ENCODE assay signal across 13 cellular contexts in genomic region chr6:110352603-110353303, GRCh38. TPM values are rescaled to one million over a fixed set of nuclear protein-coding genes. Genes with fewer than 3 reads are reported as not detected.
DNase-seq lines count a peak whose midpoint lies in the region; ATAC-seq and TF ChIP-seq lines count a peak whose summit lies in the region.
"Had no signal": no experiment of that assay in that cellular context is flagged by ENCODE, and none has a peak within 500 bp of the region (broad histone marks: within the 10 kb centered on the region; RNA-seq: fewer than 3 reads in every experiment).

No MANE protein-coding gene starts in this region.

- 53 to 63% methylated on average over 7 of the region's 7 CpGs for WGBS in upper lobe of left lung, 2 donors

- no peak for ATAC-seq in WTC11
- no peak for ATAC-seq in activated CD4-positive, alpha-beta T cell treated with anti-CD3 and anti-CD28 coated beads for 36 hours
- no peak for ATAC-seq in upper lobe of left lung (ENCODE audit: low FRiP score in 2 of 2)
- ATAC-seq: natural killer cell had no signal

- no peaks in the 10 kb centered on the region for H3K36me3 ChIP-seq in upper lobe of left lung

- 0 out of 2 replicates have a peak overlapping the region, but pooled peaks have one; percentile 28 for H3K27ac Mint-ChIP-seq in WTC11
- no peak overlapping the region for H3K27ac Mint-ChIP-seq in activated CD4-positive, alpha-beta T cell treated with anti-CD3 and anti-CD28 coated beads for 36 hours
- H3K27ac Mint-ChIP-seq: HFFc6, natural killer cell had no signal

- H3K27me3 Mint-ChIP-seq in WTC11 (ENCODE audit: low read depth), result peaks cover 24% of the 10 kb centered on the region
- H3K27me3 Mint-ChIP-seq in activated CD4-positive, alpha-beta T cell treated with anti-CD3 and anti-CD28 coated beads for 36 hours, result peaks cover 19% of the 10 kb centered on the region

- POLR2A ChIA-PET in WTC11 (lab: Charles Lee), result no interaction called here
- POLR2A ChIA-PET in activated CD4-positive, alpha-beta T cell treated with anti-CD3 and anti-CD28 coated beads for 36 hours (lab: Charles Lee), result no interaction called here

- CTCF ChIA-PET in WTC11 (lab: Charles Lee), result interaction anchor here (6.3 kb wide), 1 partner anchor 11 kb away, joined by 47 read pairs; no protein-coding TSS in a partner anchor
- CTCF ChIA-PET in activated CD4-positive, alpha-beta T cell treated with anti-CD3 and anti-CD28 coated beads for 36 hours (lab: Charles Lee), result interaction anchor here (0.6 to 1.3 kb wide), 2 partner anchors 9 to 17 kb away, joined by 3 read pairs; no protein-coding TSS in a partner anchor

- H3K9me3 Mint-ChIP-seq in WTC11, result no peaks in the 10 kb centered on the region
- no peaks in the 10 kb centered on the region for H3K9me3 Mint-ChIP-seq in activated CD4-positive, alpha-beta T cell treated with anti-CD3 and anti-CD28 coated beads for 36 hours (ENCODE audit: low read depth)
- H3K9me3 Mint-ChIP-seq: natural killer cell had no signal

- no peak for TF ChIP-seq POLR2A in upper lobe of left lung (IDR thresholded peaks at IDR 0.05)

- no peaks in the 10 kb centered on the region for H3K9me3 ChIP-seq in upper lobe of left lung

- intact Hi-C loops in activated CD4-positive, alpha-beta T cell treated with anti-CD3 and anti-CD28 coated beads for 36 hours (cut with DNase I, micrococcal nuclease), result no loop called here

- peaks cover 0 to 6% (median 2%) of the 10 kb centered on the region in 4 donors for H3K4me1 ChIP-seq in upper lobe of left lung

- DNase-seq in AG10803 (ENCODE audit: low read depth) (peak; percentile 26), WTC11 (ENCODE audit: low spot score) (no peak), fibroblast of mammary gland (ENCODE audit: low read depth) (peak; percentile 4), non-pigmented ciliary epithelial cell (ENCODE audit: low read depth) (peak; percentile 37), SKM-1 (lab: John Stamatoyannopoulos, UW; ENCODE audit: unreplicated experiment) (no peak), NCI-H1436 (lab: John Stamatoyannopoulos, UW) (no peak), upper lobe of left lung (no peak)
- no peak for DNase-seq in activated CD4-positive, alpha-beta T cell treated with anti-CD3 and anti-CD28 coated beads for 36 hours
- DNase-seq: HFFc6, natural killer cell, T1000 had no signal

- H3K4me3 ChIP-seq in AG10803 (ENCODE audit: low read length) (no peak overlapping the region), fibroblast of mammary gland (ENCODE audit: control insufficient read depth, low read depth, low read length) (no peak overlapping the region), upper lobe of left lung (no peak overlapping the region)

- H3K27me3 ChIP-seq in upper lobe of left lung, result peaks cover 0 to 6% (median 0%) of the 10 kb centered on the region in 4 donors

- TF ChIP-seq EP300 in upper lobe of left lung (IDR thresholded peaks at IDR 0.05), result no peak

- no peak for TF ChIP-seq CTCF in AG10803 (conservative IDR thresholded peaks at IDR 0.05; ENCODE audit: low read length)
- no peak for TF ChIP-seq CTCF in WTC11 (IDR thresholded peaks at IDR 0.05)
- no peak for TF ChIP-seq CTCF in fibroblast of mammary gland (conservative IDR thresholded peaks at IDR 0.05; ENCODE audit: control insufficient read depth, insufficient read depth, low read depth, low read length)
- no peak for TF ChIP-seq CTCF in upper lobe of left lung (IDR thresholded peaks at IDR 0.05)

- H3K36me3 Mint-ChIP-seq in WTC11, result no peaks in the 10 kb centered on the region
- no peaks in the 10 kb centered on the region for H3K36me3 Mint-ChIP-seq in activated CD4-positive, alpha-beta T cell treated with anti-CD3 and anti-CD28 coated beads for 36 hours (ENCODE audit: low read depth)
- H3K36me3 Mint-ChIP-seq: natural killer cell had no signal

- no peak overlapping the region for H3K4me3 Mint-ChIP-seq in WTC11
- H3K4me3 Mint-ChIP-seq in activated CD4-positive, alpha-beta T cell treated with anti-CD3 and anti-CD28 coated beads for 36 hours, result no peak overlapping the region
- H3K4me3 Mint-ChIP-seq: HFFc6, natural killer cell had no signal

- peak overlapping the region in 2 of 4 donors; percentile 18 to 43 for H3K27ac ChIP-seq in upper lobe of left lung
- H3K27ac ChIP-seq: RWPE1 had no signal

- H3K4me1 Mint-ChIP-seq in WTC11, result peaks cover 58% of the 10 kb centered on the region
- peaks cover 11% of the 10 kb centered on the region for H3K4me1 Mint-ChIP-seq in activated CD4-positive, alpha-beta T cell treated with anti-CD3 and anti-CD28 coated beads for 36 hours

TF ChIP-seq in WTC11, 78 proteins besides CTCF, POLR2A, EP300 and RAD21 (continues in another document):
- TF ChIP-seq AR (CRISPR knock-in tag; IDR thresholded peaks at IDR 0.05) (no peak), ZNF396 (CRISPR knock-in tag; IDR thresholded peaks at IDR 0.05; ENCODE audit: borderline replicate concordance) (no peak), MLX (CRISPR knock-in tag; IDR thresholded peaks at IDR 0.05) (no peak), JAZF1 (CRISPR knock-in tag; IDR thresholded peaks at IDR 0.05) (no peak), ATF3 (CRISPR knock-in tag; conservative IDR thresholded peaks at IDR 0.05) (no peak), HMGA2 (CRISPR knock-in tag; IDR thresholded peaks at IDR 0.05) (no peak), NR3C1 (CRISPR knock-in tag; conservative IDR thresholded peaks at IDR 0.05; ENCODE audit: low read depth) (no peak), ZNF232 (CRISPR knock-in tag; IDR thresholded peaks at IDR 0.05) (no peak), ZNF121 (CRISPR knock-in tag; IDR thresholded peaks at IDR 0.05) (no peak), FOXJ3 (CRISPR knock-in tag; IDR thresholded peaks at IDR 0.05; ENCODE audit: borderline replicate concordance) (no peak)
- TF ChIP-seq, protein P1, sequence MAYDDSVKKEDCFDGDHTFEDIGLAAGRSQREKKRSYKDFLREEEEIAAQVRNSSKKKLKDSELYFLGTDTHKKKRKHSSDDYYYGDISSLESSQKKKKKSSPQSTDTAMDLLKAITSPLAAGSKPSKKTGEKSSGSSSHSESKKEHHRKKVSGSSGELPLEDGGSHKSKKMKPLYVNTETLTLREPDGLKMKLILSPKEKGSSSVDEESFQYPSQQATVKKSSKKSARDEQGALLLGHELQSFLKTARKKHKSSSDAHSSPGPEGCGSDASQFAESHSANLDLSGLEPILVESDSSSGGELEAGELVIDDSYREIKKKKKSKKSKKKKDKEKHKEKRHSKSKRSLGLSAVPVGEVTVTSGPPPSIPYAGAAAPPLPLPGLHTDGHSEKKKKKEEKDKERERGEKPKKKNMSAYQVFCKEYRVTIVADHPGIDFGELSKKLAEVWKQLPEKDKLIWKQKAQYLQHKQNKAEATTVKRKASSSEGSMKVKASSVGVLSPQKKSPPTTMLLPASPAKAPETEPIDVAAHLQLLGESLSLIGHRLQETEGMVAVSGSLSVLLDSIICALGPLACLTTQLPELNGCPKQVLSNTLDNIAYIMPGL (CRISPR knock-in tag; IDR thresholded peaks at IDR 0.05), result no peak
- TF ChIP-seq, protein P2, sequence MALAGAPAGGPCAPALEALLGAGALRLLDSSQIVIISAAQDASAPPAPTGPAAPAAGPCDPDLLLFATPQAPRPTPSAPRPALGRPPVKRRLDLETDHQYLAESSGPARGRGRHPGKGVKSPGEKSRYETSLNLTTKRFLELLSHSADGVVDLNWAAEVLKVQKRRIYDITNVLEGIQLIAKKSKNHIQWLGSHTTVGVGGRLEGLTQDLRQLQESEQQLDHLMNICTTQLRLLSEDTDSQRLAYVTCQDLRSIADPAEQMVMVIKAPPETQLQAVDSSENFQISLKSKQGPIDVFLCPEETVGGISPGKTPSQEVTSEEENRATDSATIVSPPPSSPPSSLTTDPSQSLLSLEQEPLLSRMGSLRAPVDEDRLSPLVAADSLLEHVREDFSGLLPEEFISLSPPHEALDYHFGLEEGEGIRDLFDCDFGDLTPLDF (CRISPR knock-in tag; IDR thresholded peaks at IDR 0.05), result no peak
- TF ChIP-seq, protein P3, sequence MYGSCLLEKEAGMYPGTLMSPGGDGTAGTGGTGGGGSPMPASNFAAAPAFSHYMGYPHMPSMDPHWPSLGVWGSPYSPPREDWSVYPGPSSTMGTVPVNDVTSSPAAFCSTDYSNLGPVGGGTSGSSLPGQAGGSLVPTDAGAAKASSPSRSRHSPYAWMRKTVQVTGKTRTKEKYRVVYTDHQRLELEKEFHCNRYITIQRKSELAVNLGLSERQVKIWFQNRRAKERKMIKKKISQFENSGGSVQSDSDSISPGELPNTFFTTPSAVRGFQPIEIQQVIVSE (CRISPR knock-in tag; IDR thresholded peaks at IDR 0.05; ENCODE audit: borderline replicate concordance), result no peak

RNA-seq across cellular contexts. Expression of gene METTL24, which starts 5.4 kb away (rescaled TPM):
- total RNA-seq in WTC11 (2021), result 0.21 to 0.44 TPM (median 0.31 TPM) in 3 replicates
- not detected for total RNA-seq in activated CD4-positive, alpha-beta T cell treated with anti-CD3 and anti-CD28 coated beads for 36 hours
- total RNA-seq in upper lobe of left lung, result 1 to 10 TPM in 4 of 6 donors, under 1 TPM in 1, not detected in 1; 0.78 to 2.7 (median 1.8) TPM
- total RNA-seq: HFFc6, NCI-H460 had no signal

Comparison
In these comparisons a context has a peak if more than half of its experiments do, and no peak if none do; other contexts are left out.
1. DNase-seq: peak in AG10803 (single experiment), fibroblast of mammary gland (single experiment) and non-pigmented ciliary epithelial cell (single experiment); none in WTC11 (single experiment), SKM-1 (single experiment), NCI-H1436 (single experiment), activated CD4-positive, alpha-beta T cell treated with anti-CD3 and anti-CD28 coated beads for 36 hours (single experiment) and upper lobe of left lung (0 of 2).